In genomic region chr9:4508246-4508906, GRCh38 we compare ENCODE assay signal across 16 cellular contexts. TPM values are rescaled to one million over a fixed set of nuclear protein-coding genes. Genes with fewer than 3 reads are reported as not detected.
DNase-seq lines count a peak whose midpoint lies in the region; ATAC-seq, FAIRE-seq and TF ChIP-seq lines count a peak whose summit lies in the region.
"Had no signal": no experiment of that assay in that cellular context is flagged by ENCODE, and none has a peak within 500 bp of the region (broad histone marks: within the 10 kb centered on the region; RNA-seq: fewer than 3 reads in every experiment).

No MANE protein-coding gene starts in this region.

- H3K27ac ChIP-seq in liver (ENCODE audit: low read depth in 1 of 2, low read length in 2 of 2) (peak overlapping the region; percentile 60 to 79), HepG2 (ENCODE audit: extremely low read length, insufficient read depth, low read length) (no peak overlapping the region), GM12878 (ENCODE audit: control insufficient read depth, insufficient read depth) (no peak overlapping the region), left ventricle myocardium inferior (replicated peaks) (no peak overlapping the region)
- H3K27ac ChIP-seq: PC-9, thoracic aorta had no signal

- in situ Hi-C loops in HepG2 (cut with HindIII; ENCODE audit: extremely low pct_ligation_motif_present, low pct_unique_long_range_greater_than_20kb) (no loop called here), GM12878 (cut with MboI) (no loop called here)

- H3K4me2 ChIP-seq in HepG2 (ENCODE audit: low read depth, low read length) (no peak overlapping the region), GM12878 (ENCODE audit: control insufficient read depth, insufficient read depth) (no peak overlapping the region)
- H3K4me2 ChIP-seq: PC-9 had no signal

- H4K20me1 ChIP-seq in HepG2 (ENCODE audit: insufficient read depth, low read length) (no peaks in the 10 kb centered on the region), GM12878 (ENCODE audit: control insufficient read depth, insufficient read depth) (no peaks in the 10 kb centered on the region)

- no peak overlapping the region for H2AFZ ChIP-seq in HepG2 (ENCODE audit: low read length)
- no peak overlapping the region for H2AFZ ChIP-seq in GM12878 (ENCODE audit: control insufficient read depth, low read depth, low read length)
- H2AFZ ChIP-seq: PC-9 had no signal

- H3K36me3 ChIP-seq in liver (ENCODE audit: control insufficient read depth in 4 of 4, insufficient read depth in 3 of 4, low read depth in 1 of 4, low read length in 3 of 4), result no peaks in the 10 kb centered on the region
- H3K36me3 ChIP-seq in HepG2 (replicated peaks in 1 of 2; ENCODE audit: control insufficient read depth in 1 of 2, insufficient read depth in 2 of 2, low read length in 2 of 2), result no peaks in the 10 kb centered on the region
- no peaks in the 10 kb centered on the region; a peak in 2 of 4 replicates for H3K36me3 ChIP-seq in GM12878 (ENCODE audit: control insufficient read depth in 2 of 2, insufficient read depth in 2 of 2, low read length in 1 of 2)
- H3K36me3 ChIP-seq in left ventricle myocardium inferior, result no peaks in the 10 kb centered on the region
- no peaks in the 10 kb centered on the region for H3K36me3 ChIP-seq in BE2C
- H3K36me3 ChIP-seq: thoracic aorta had no signal

- BruUV-seq in HepG2 (replicated peaks; lab: Mats Ljungman, UMichigan) (no TSS peak), GM12878 (replicated peaks; lab: Mats Ljungman, UMichigan) (no TSS peak)

- RAD21 ChIA-PET in GM12878 (lab: Charles Lee; ENCODE audit: unreplicated experiment), result no interaction called here

- FAIRE-seq in HepG2 (lab: Jason Lieb, UNC) (no peak), GM12878 (lab: Jason Lieb, UNC) (no peak), D721Med (lab: Jason Lieb, UNC) (no peak)
- FAIRE-seq: A204.1 had no signal

- H3K9me3 ChIP-seq in liver (ENCODE audit: control insufficient read depth in 4 of 4, low read length in 3 of 4) (peaks cover 0 to 2% (median 0%) of the 10 kb centered on the region in 4 donors), HepG2 (ENCODE audit: low read length) (no peaks in the 10 kb centered on the region), GM12878 (replicated peaks; ENCODE audit: control insufficient read depth, insufficient read depth, low read length) (no peaks in the 10 kb centered on the region), left ventricle myocardium inferior (replicated peaks) (peaks cover 7% of the 10 kb centered on the region), BE2C (no peaks in the 10 kb centered on the region)
- H3K9me3 ChIP-seq: thoracic aorta had no signal

- ATAC-seq in HepG2 (no peak), GM12878 (no peak)
- ATAC-seq: right cardiac atrium had no signal

- intact Hi-C loops in HepG2 (cut with micrococcal nuclease; ENCODE audit: unreplicated experiment) (no loop called here), GM12878 (cut with micrococcal nuclease; ENCODE audit: unreplicated experiment) (no loop called here), lower leg skin (cut with DNase I; ENCODE audit: low total_unique reads) (no loop called here), left ventricle myocardium inferior (cut with micrococcal nuclease) (no loop called here)

- TF ChIP-seq EP300 in HepG2 (IDR thresholded peaks at IDR 0.05; ENCODE audit: low read depth in 2 of 2, low read length in 2 of 2) (no peak), HepG2 (CRISPR knock-in tag; IDR thresholded peaks at IDR 0.05; ENCODE audit: borderline replicate concordance) (no peak), GM12878 (IDR thresholded peaks at IDR 0.05; ENCODE audit: borderline replicate concordance in 1 of 2, control insufficient read depth in 1 of 2, low read depth in 2 of 2, low read length in 2 of 2) (no peak)

- 51% methylated on average over 7 of the region's 7 CpGs for WGBS in liver
- 7% methylated on average over 6 of the region's 7 CpGs for WGBS in HepG2 (ENCODE audit: low lambda C conversion rate)
- 91% methylated on average over 7 of the region's 7 CpGs for WGBS in GM12878 (ENCODE audit: insufficient coverage, insufficient replicate concordance, low lambda C conversion rate, missing lambda C conversion rate)
- 83 to 86% methylated on average over 7 of the region's 7 CpGs for WGBS in lower leg skin, 2 donors

- CTCF ChIA-PET in HepG2 (lab: Yijun Ruan, JAX; ENCODE audit: low intra/inter-chr PET ratio, low total read pairs) (no interaction called here), GM12878 (lab: Yijun Ruan, JAX) (interaction anchor here (1.9 kb wide), 2 partner anchors 12 to 41 kb away, joined by 4 to 5 read pairs; no protein-coding TSS in a partner anchor)

- SMC1A ChIA-PET in GM12878 (lab: Charles Lee; ENCODE audit: uncharacterized antibody, unreplicated experiment), result interaction anchor here (0.8 kb wide), 1 partner anchor 9 kb away, joined by 3 read pairs; no protein-coding TSS in a partner anchor

- POLR2A ChIA-PET in HepG2 (lab: Yijun Ruan, JAX), result no interaction called here
- POLR2A ChIA-PET in GM12878 (lab: Charles Lee), result no interaction called here

- H3K9ac ChIP-seq in liver (ENCODE audit: low read depth in 1 of 2, low read length in 2 of 2), result peak overlapping the region in 1 of 2 donors; percentile 55
- H3K9ac ChIP-seq in HepG2 (ENCODE audit: insufficient read depth, low read depth, low read length), result no peak overlapping the region
- H3K9ac ChIP-seq in GM12878 (ENCODE audit: control insufficient read depth, insufficient read depth, low read length), result no peak overlapping the region

- TF ChIP-seq RAD21 in liver (IDR thresholded peaks at IDR 0.05), result peak in 1 of 2 donors; percentile 26
- no peak for TF ChIP-seq RAD21 in HepG2 (CRISPR knock-in tag; IDR thresholded peaks at IDR 0.05)
- TF ChIP-seq RAD21 in GM12878 (IDR thresholded peaks at IDR 0.05; ENCODE audit: insufficient read depth, low read depth, low read length), result no peak

- DNase-seq in HepG2 (ENCODE audit: low spot score) (no peak), GM12878 (ENCODE audit: low read depth, low spot score) (no peak), kidney glomerular epithelial cell (lab: John Stamatoyannopoulos, UW) (peak; percentile 95), lower leg skin (ENCODE audit: low spot score in 2 of 2) (no peak), left ventricle myocardium inferior (no peak), D721Med (ENCODE audit: insufficient read length, low spot score) (no peak), BE2C (no peak)
- DNase-seq: activated naive CD8-positive, alpha-beta T cell treated with anti-CD3 and anti-CD28 coated beads for 36 hours; dermis blood vessel endothelial cell; DND-41; NCI-H2171 treated with DMSO at 0.1 percent for 48 hours; right cardiac atrium had no signal

- TF ChIP-seq CTCF in liver (IDR thresholded peaks at IDR 0.05; ENCODE audit: low read depth, low read length, missing input control) (no peak), HepG2 (CRISPR knock-in tag; IDR thresholded peaks at IDR 0.05) (no peak), GM12878 (IDR thresholded peaks at IDR 0.05 in 2 of 3, conservative IDR thresholded peaks at IDR 0.05 in 1 of 3; ENCODE audit: control insufficient read depth in 2 of 3, extremely low read depth in 1 of 3, insufficient read depth in 1 of 3, low read depth in 3 of 3, low read length in 3 of 3) (no peak), lower leg skin (IDR thresholded peaks at IDR 0.05) (no peak), left ventricle myocardium inferior (IDR thresholded peaks at IDR 0.05; ENCODE audit: borderline replicate concordance) (no peak), D721Med (IDR thresholded peaks at IDR 0.05; ENCODE audit: insufficient read depth, missing control alignments) (no peak), BE2C (IDR thresholded peaks at IDR 0.05; ENCODE audit: low read depth, low read length) (no peak)

- TF ChIP-seq POLR2A in HepG2 (IDR thresholded peaks at IDR 0.05; ENCODE audit: insufficient read depth in 1 of 2, low read depth in 2 of 2, low read length in 2 of 2) (no peak), GM12878 (IDR thresholded peaks at IDR 0.05; ENCODE audit: low read depth, low read length) (no peak), lower leg skin (IDR thresholded peaks at IDR 0.05) (no peak)

- H3K4me1 ChIP-seq in liver (ENCODE audit: control insufficient read depth in 4 of 4, insufficient read depth in 4 of 4, low read length in 3 of 4), result peaks cover 17 to 63% (median 53%) of the 10 kb centered on the region in 4 donors
- 0 out of 2 replicates have a peak, but pooled peaks cover 6% of the 10 kb centered on the region for H3K4me1 ChIP-seq in HepG2 (ENCODE audit: insufficient read depth, low read length)
- peaks cover 18% of the 10 kb centered on the region for H3K4me1 ChIP-seq in GM12878 (ENCODE audit: control insufficient read depth, insufficient read depth, low read length)
- no peaks in the 10 kb centered on the region for H3K4me1 ChIP-seq in left ventricle myocardium inferior
- H3K4me1 ChIP-seq in BE2C, result no peaks in the 10 kb centered on the region

- H3K4me3 ChIP-seq in liver (ENCODE audit: low read depth in 1 of 3, low read length in 3 of 3) (no peak overlapping the region), HepG2 (replicated peaks in 1 of 3; ENCODE audit: insufficient read depth in 1 of 3, low read depth in 2 of 3, low read length in 3 of 3) (no peak overlapping the region), GM12878 (no peak overlapping the region), lower leg skin (ENCODE audit: low read depth, poor library complexity, severe bottlenecking) (no peak overlapping the region), left ventricle myocardium inferior (no peak overlapping the region), BE2C (ENCODE audit: low read depth, low read length) (no peak overlapping the region)
- H3K4me3 ChIP-seq: PC-9, thoracic aorta had no signal

- H3K79me2 ChIP-seq in HepG2 (ENCODE audit: insufficient read depth, low read length), result no peaks in the 10 kb centered on the region
- peaks cover 13% of the 10 kb centered on the region for H3K79me2 ChIP-seq in GM12878 (ENCODE audit: control insufficient read depth, insufficient read depth, low read length)

- H3K27me3 ChIP-seq in liver (ENCODE audit: control insufficient read depth in 4 of 4, insufficient read depth in 4 of 4, low read length in 3 of 4), result no peaks in the 10 kb centered on the region
- no peaks in the 10 kb centered on the region for H3K27me3 ChIP-seq in HepG2 (ENCODE audit: control insufficient read depth in 1 of 2, insufficient read depth in 2 of 2, low read length in 2 of 2)
- H3K27me3 ChIP-seq in GM12878 (replicated peaks in 1 of 2; ENCODE audit: control insufficient read depth in 2 of 2, insufficient read depth in 2 of 2, low read length in 1 of 2), result no peaks in the 10 kb centered on the region
- no peaks in the 10 kb centered on the region for H3K27me3 ChIP-seq in left ventricle myocardium inferior (ENCODE audit: low read depth)
- H3K27me3 ChIP-seq in BE2C, result no peaks in the 10 kb centered on the region; the same call in 1 of the 2 replicates

RNA-seq across cellular contexts. Expression of gene SLC1A1, which starts 18.1 kb away (rescaled TPM):
- total RNA-seq in liver, result 10 to 100 TPM in 1 of 2 donors, under 1 TPM in 1; 0.33 to 86.0 TPM
- 10 to 100 TPM; 24.3 to 42.2 TPM for polyA plus RNA-seq in liver
- not detected in 2 replicates for total RNA-seq in HepG2 (2016; rRNA removed; fragmentation: Illumina TruSeq; extraction: Trizol)
- not detected in 2 replicates for total RNA-seq in HepG2 (2016; cell fraction: cytosol; rRNA removed; fragmentation: Illumina TruSeq; extraction: Trizol; ENCODE audit: low read depth)
- not detected in 2 replicates for total RNA-seq in HepG2 (2016; cell fraction: insoluble cytoplasmic fraction; rRNA removed; fragmentation: Illumina TruSeq; extraction: Trizol)
- not detected in 2 replicates for total RNA-seq in HepG2 (2016; cell fraction: membrane; rRNA removed; fragmentation: Illumina TruSeq; extraction: Trizol)
- not detected in 2 replicates for total RNA-seq in HepG2 (2016; cell fraction: nucleus; rRNA removed; fragmentation: Illumina TruSeq; extraction: Trizol)
- polyA plus RNA-seq in HepG2 (2011; rRNA removed), result not detected in 2 replicates
- not detected in 2 replicates for polyA plus RNA-seq in HepG2 (2011; cell fraction: cytosol; rRNA removed)
- not detected in 2 replicates for polyA plus RNA-seq in HepG2 (2011; cell fraction: nucleus; rRNA removed)
- polyA plus RNA-seq in HepG2 (2012), result not detected in 2 replicates
- polyA plus RNA-seq in HepG2 (2016; cell fraction: cytosol; fragmentation: Illumina TruSeq; extraction: Trizol; ENCODE audit: low read depth), result not detected in 2 replicates
- not detected in 2 replicates for polyA plus RNA-seq in HepG2 (2016; cell fraction: insoluble cytoplasmic fraction; fragmentation: Illumina TruSeq; extraction: Trizol; ENCODE audit: low read depth)
- polyA plus RNA-seq in HepG2 (2016; cell fraction: membrane; fragmentation: Illumina TruSeq; extraction: Trizol; ENCODE audit: low read depth), result not detected in 2 replicates
- polyA plus RNA-seq in HepG2 (2016; cell fraction: nucleus; fragmentation: Illumina TruSeq; extraction: Trizol; ENCODE audit: insufficient read depth, low read depth), result not detected in 2 replicates
- polyA minus RNA-seq in HepG2 (2011; rRNA and poly(A)+ RNA removed; ENCODE audit: low replicate concordance), result 10.5 TPM in 1 of 2 replicates, not detected in the other
- not detected in 2 replicates for polyA minus RNA-seq in HepG2 (2011; cell fraction: cytosol; rRNA and poly(A)+ RNA removed)
- polyA minus RNA-seq in HepG2 (2011; cell fraction: nucleus; rRNA and poly(A)+ RNA removed), result not detected in 2 replicates
- 11.1 and 11.9 TPM in 2 replicates for total RNA-seq in GM12878 (2013; cell fraction: nucleolus; rRNA removed)
- total RNA-seq in GM12878 (2014; rRNA removed), result 24.9 and 27.6 TPM in 2 replicates
- total RNA-seq in GM12878 (2014; rRNA removed; fragmentation: Illumina TruSeq; extraction: Trizol), result 20.6 and 21.6 TPM in 2 replicates
- total RNA-seq in GM12878 (2021), result 19.1 and 19.4 TPM in 2 replicates
- 5.1 TPM for polyA plus RNA-seq in GM12878 (2011; ENCODE audit: low read depth)
- 4.2 and 5.4 TPM in 2 replicates for polyA plus RNA-seq in GM12878 (2011; rRNA removed)
- 2.6 and 2.8 TPM in 2 replicates for polyA plus RNA-seq in GM12878 (2011; cell fraction: cytosol; rRNA removed)
- 2.4 and 2.7 TPM in 2 replicates for polyA plus RNA-seq in GM12878 (2011; cell fraction: nucleus; rRNA removed)
- 7.0 and 10.9 TPM in 2 replicates for polyA plus RNA-seq in GM12878 (2012)
- polyA plus RNA-seq in GM12878 (2014; fragmentation: Illumina TruSeq; extraction: Trizol), result 23.8 and 30.9 TPM in 2 replicates
- polyA plus RNA-seq in GM12878 (2014; fragmentation: Nextera tagmentation; extraction: Ambion mirVana), result 1 to 10 TPM; 7.3 to 8.7 TPM
- polyA plus RNA-seq in GM12878 (2014; rRNA removed), result 16.0 and 18.8 TPM in 2 replicates
- 10 to 100 TPM; 17.8 to 17.9 TPM for polyA plus RNA-seq in GM12878 (2016; fragmentation: Nextera tagmentation; extraction: Ambion mirVana)
- polyA minus RNA-seq in GM12878 (2011; rRNA and poly(A)+ RNA removed), result 4.1 and 4.6 TPM in 2 replicates
- 1.5 and 2.4 TPM in 2 replicates for polyA minus RNA-seq in GM12878 (2011; cell fraction: cytosol; rRNA and poly(A)+ RNA removed)
- 1.2 and 1.7 TPM in 2 replicates for polyA minus RNA-seq in GM12878 (2011; cell fraction: nucleus; rRNA and poly(A)+ RNA removed)
- 1 to 10 TPM; 1.1 to 2.2 (median 2.0) TPM for total RNA-seq in lower leg skin
- total RNA-seq in left ventricle myocardium inferior, result 3.1 TPM
- not detected for polyA plus RNA-seq in BE2C (2012; ENCODE audit: insufficient read depth, insufficient read length, low read depth)

Comparison
In these comparisons a context has a peak if more than half of its experiments do, and no peak if none do; other contexts are left out.
1. H3K27ac ChIP-seq: peak in liver (2 of 2); none in HepG2 (single experiment), GM12878 (single experiment) and left ventricle myocardium inferior (single experiment).